In genomic region chr16:85649411-85649977, GRCh38 we compare ENCODE assay signal across 20 cellular contexts. TPM values are rescaled to one million over a fixed set of nuclear protein-coding genes. Genes with fewer than 3 reads are reported as not detected.
A peak's percentile ranks its signal among the peaks of the same experiment; 100 is the strongest.
DNase-seq lines count a peak whose midpoint lies in the region; ATAC-seq and TF ChIP-seq lines count a peak whose summit lies in the region.
"Had no signal": no experiment of that assay in that cellular context is flagged by ENCODE, and none has a peak within 500 bp of the region (broad histone marks: within the 10 kb centered on the region; RNA-seq: fewer than 3 reads in every experiment).

No MANE protein-coding gene starts in this region.

- no peaks in the 10 kb centered on the region for H3K79me2 ChIP-seq in OCI-LY7 (ENCODE audit: insufficient read depth, low read depth, low read length)

- H3K4me2 ChIP-seq in OCI-LY7 (ENCODE audit: low read length), result no peak overlapping the region

- BruUV-seq in Caco-2 (replicated peaks; lab: Mats Ljungman, UMichigan) (no TSS peak), OCI-LY7 (replicated peaks; lab: Mats Ljungman, UMichigan) (no TSS peak)

- CTCF ChIA-PET in Caco-2 (lab: Charles Lee), result interaction anchor here (0.7 kb wide), 1 partner anchor 35 kb away, joined by 5 read pairs; no protein-coding TSS in a partner anchor
- CTCF ChIA-PET in OCI-LY7 (lab: Charles Lee; ENCODE audit: unreplicated experiment), result no interaction called here

- H3K27ac Mint-ChIP-seq in Caco-2 (ENCODE audit: unreplicated experiment) (peak overlapping the region; percentile 77), glutamatergic neuron (ENCODE audit: unreplicated experiment) (peak overlapping the region; percentile 76)
- H3K27ac Mint-ChIP-seq: stimulated activated naive B cell treated with anti-CD40 and anti-IgM and Interleukin-4, amounts not matched to agents 10 μg/mL and 1 μg/mL and 100 μg/mL, for 72 hours; T-helper 17 cell had no signal

- no peaks in the 10 kb centered on the region for H4K20me1 ChIP-seq in OCI-LY7 (ENCODE audit: insufficient read depth, low read length)

- intact Hi-C loops in Caco-2 (cut with micrococcal nuclease; ENCODE audit: unreplicated experiment), result no loop called here
- intact Hi-C loops in OCI-LY7 (cut with micrococcal nuclease; ENCODE audit: unreplicated experiment), result no loop called here

- H3K4me1 ChIP-seq in Caco-2 (peaks cover 19% of the 10 kb centered on the region), OCI-LY7 (ENCODE audit: insufficient read depth, low read length, poor library complexity, severe bottlenecking) (peaks cover 12% of the 10 kb centered on the region)

- DNase-seq in Caco-2 (no peak), NCI-H1092 treated with DMSO at 0.1 percent for 48 hours (lab: John Stamatoyannopoulos, UW) (peak; percentile 35), NCI-H524 treated with DMSO at 0.1 percent for 48 hours (lab: John Stamatoyannopoulos, UW) (peak; percentile 65), glutamatergic neuron (no peak), SKM-1 (lab: John Stamatoyannopoulos, UW; ENCODE audit: unreplicated experiment) (no peak), OCI-LY7 (ENCODE audit: low spot score) (no peak)
- DNase-seq: activated CD4-positive, CD25-positive, alpha-beta regulatory T cell; activated effector memory CD4-positive, alpha-beta T cell treated with Interleukin-2 at 50 U/mL for 16 hours; aorta; C1 segment of cervical spinal cord; foreskin melanocyte; NCI-H774; spleen; stimulated activated naive B cell treated with anti-CD40 and anti-IgM and Interleukin-4, amounts not matched to agents 10 μg/mL and 1 μg/mL and 100 μg/mL, for 72 hours; T-helper 17 cell; trophoblast cell had no signal

- H3K9me3 ChIP-seq in Caco-2 (no peaks in the 10 kb centered on the region), OCI-LY7 (ENCODE audit: low read length) (no peaks in the 10 kb centered on the region)
- H3K9me3 ChIP-seq: spleen had no signal

- H3K4me1 Mint-ChIP-seq in Caco-2 (ENCODE audit: low read depth, unreplicated experiment) (peaks cover 18% of the 10 kb centered on the region), glutamatergic neuron (ENCODE audit: low read depth, unreplicated experiment) (peaks cover 30% of the 10 kb centered on the region)

- H3K36me3 Mint-ChIP-seq in Caco-2 (ENCODE audit: insufficient read depth, unreplicated experiment) (peaks cover 69% of the 10 kb centered on the region), glutamatergic neuron (ENCODE audit: unreplicated experiment) (no peaks in the 10 kb centered on the region)
- H3K36me3 Mint-ChIP-seq: IgD-negative memory B cell had no signal

- H3K27me3 Mint-ChIP-seq in Caco-2 (ENCODE audit: insufficient read depth, unreplicated experiment), result no peaks in the 10 kb centered on the region
- peaks cover 35% of the 10 kb centered on the region for H3K27me3 Mint-ChIP-seq in glutamatergic neuron (ENCODE audit: unreplicated experiment)
- H3K27me3 Mint-ChIP-seq: IgD-negative memory B cell; stimulated activated naive B cell treated with anti-CD40 and anti-IgM and Interleukin-4, amounts not matched to agents 10 μg/mL and 1 μg/mL and 100 μg/mL, for 72 hours; T-helper 17 cell had no signal

- no peaks in the 10 kb centered on the region for H3K9me2 ChIP-seq in OCI-LY7 (ENCODE audit: insufficient read depth, low read length)

- TF ChIP-seq CTCF in Caco-2 (IDR thresholded peaks at IDR 0.05; ENCODE audit: insufficient read depth in 1 of 2, low read depth in 1 of 2, low read length in 1 of 2, severe bottlenecking in 1 of 2, unreplicated experiment in 1 of 2), result no peak
- no peak for TF ChIP-seq CTCF in glutamatergic neuron (IDR thresholded peaks at IDR 0.05; ENCODE audit: partially characterized antibody, unreplicated experiment)
- TF ChIP-seq CTCF in OCI-LY7 (conservative IDR thresholded peaks at IDR 0.05; ENCODE audit: low read length), result no peak

- H3K4me3 ChIP-seq in Caco-2 (ENCODE audit: low read depth, low read length) (no peak overlapping the region), OCI-LY7 (ENCODE audit: low read depth, low read length, poor library complexity, severe bottlenecking) (no peak overlapping the region)
- H3K4me3 ChIP-seq: lung, spleen had no signal

- ATAC-seq in GM19455 (IDR thresholded peaks at IDR 0.05; ENCODE audit: unreplicated experiment) (no peak), GM21619 (IDR thresholded peaks at IDR 0.05; ENCODE audit: unreplicated experiment) (no peak)
- ATAC-seq: T-helper 17 cell had no signal

- no peak overlapping the region for H3K4me3 Mint-ChIP-seq in Caco-2 (ENCODE audit: unreplicated experiment)
- peak overlapping the region; percentile 76 for H3K4me3 Mint-ChIP-seq in glutamatergic neuron (ENCODE audit: unreplicated experiment)
- H3K4me3 Mint-ChIP-seq: IgD-negative memory B cell; stimulated activated naive B cell treated with anti-CD40 and anti-IgM and Interleukin-4, amounts not matched to agents 10 μg/mL and 1 μg/mL and 100 μg/mL, for 72 hours; T-helper 17 cell had no signal

- H3K27ac ChIP-seq in OCI-LY7 (ENCODE audit: low read depth, low read length, poor library complexity, severe bottlenecking), result no peak overlapping the region
- H3K27ac ChIP-seq: spleen had no signal

- POLR2A ChIA-PET in Caco-2 (lab: Charles Lee) (no interaction called here), OCI-LY7 (lab: Charles Lee) (no interaction called here)

- no peaks in the 10 kb centered on the region for H3K27me3 ChIP-seq in Caco-2 (replicated peaks; ENCODE audit: control insufficient read depth, insufficient read depth, low read length)
- H3K27me3 ChIP-seq: spleen had no signal

- peaks cover 10% of the 10 kb centered on the region for H3K36me3 ChIP-seq in Caco-2 (ENCODE audit: control insufficient read depth, insufficient read depth, low read length)
- peaks cover 51% of the 10 kb centered on the region for H3K36me3 ChIP-seq in OCI-LY7 (ENCODE audit: insufficient read depth, low read length)

- no peak overlapping the region for H2AFZ ChIP-seq in OCI-LY7 (ENCODE audit: low read length)

- H3K9me3 Mint-ChIP-seq in Caco-2 (ENCODE audit: unreplicated experiment), result no peaks in the 10 kb centered on the region
- peaks cover 32% of the 10 kb centered on the region for H3K9me3 Mint-ChIP-seq in glutamatergic neuron (ENCODE audit: unreplicated experiment)
- H3K9me3 Mint-ChIP-seq: IgD-negative memory B cell; stimulated activated naive B cell treated with anti-CD40 and anti-IgM and Interleukin-4, amounts not matched to agents 10 μg/mL and 1 μg/mL and 100 μg/mL, for 72 hours had no signal

RNA-seq across cellular contexts. Expression of gene GSE1, which starts 36.4 kb away (rescaled TPM):
- 140 and 142 TPM in 2 replicates for total RNA-seq in Caco-2 (2022)
- total RNA-seq in glutamatergic neuron (ENCODE audit: unreplicated experiment), result 473 TPM
- total RNA-seq in OCI-LY7 (2014; rRNA removed; shearing (Covaris generic)), result 30.9 and 32.4 TPM in 2 replicates
- 56.2 and 66.6 TPM in 2 replicates for total RNA-seq in OCI-LY7 (2022)

RNA-seq across cellular contexts. Expression of gene GINS2, which starts 39.3 kb away (rescaled TPM):
- total RNA-seq in Caco-2 (2022) (52.5 and 62.9 TPM in 2 replicates), glutamatergic neuron (ENCODE audit: unreplicated experiment) (7.1 TPM), OCI-LY7 (2022) (140 and 142 TPM in 2 replicates)
- total RNA-seq in OCI-LY7 (2014; rRNA removed; shearing (Covaris generic)), result 74.3 and 80.9 TPM in 2 replicates

Comparison
In these comparisons a context has a peak if more than half of its experiments do, and no peak if none do; other contexts are left out.
1. DNase-seq: peak in NCI-H1092 treated with DMSO at 0.1 percent for 48 hours (single experiment) and NCI-H524 treated with DMSO at 0.1 percent for 48 hours (single experiment); none in Caco-2 (0 of 2), glutamatergic neuron (single experiment), SKM-1 (single experiment) and OCI-LY7 (single experiment).